ENCODE assay signal across 1 cellular context in the genomic region with DNA sequence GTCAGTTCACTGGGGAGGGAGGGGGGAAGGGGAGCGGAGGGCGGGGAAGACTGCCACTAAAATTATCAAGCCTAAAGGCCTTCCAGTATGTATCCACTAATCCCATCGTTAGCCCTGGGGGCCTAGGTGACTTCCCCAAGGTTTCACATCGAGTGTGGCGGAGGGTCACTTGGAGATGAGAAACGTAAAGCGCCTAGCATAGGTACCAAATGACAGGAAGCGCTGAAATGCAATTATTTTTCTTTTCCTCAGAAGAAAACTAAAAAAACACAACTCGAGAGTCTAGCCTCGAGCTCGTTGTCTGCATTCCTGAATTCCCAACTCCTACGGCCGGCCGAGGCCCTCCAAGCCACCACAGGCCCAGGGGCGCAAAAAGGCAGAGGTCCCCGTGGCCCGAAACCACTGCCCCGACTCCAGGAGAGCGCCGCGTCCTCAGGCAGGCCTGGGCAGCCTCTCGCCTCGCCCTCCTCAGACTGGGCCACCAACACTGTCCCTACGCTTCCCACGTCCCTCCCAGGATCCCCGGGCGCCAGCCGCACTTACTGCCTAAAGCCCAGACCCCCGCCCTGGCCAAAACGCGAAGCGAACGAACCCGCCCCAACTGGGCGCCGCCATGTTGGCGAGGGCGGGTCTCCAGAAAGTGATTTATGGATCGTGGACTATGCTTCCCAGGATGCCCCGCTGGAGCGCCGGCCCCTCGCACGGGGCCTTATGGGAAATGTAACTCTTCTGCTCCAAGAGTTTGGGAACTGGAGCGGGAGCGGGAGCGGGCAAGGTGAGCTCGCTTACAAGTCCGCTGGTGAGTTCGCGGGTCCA.
A peak's percentile ranks its signal among the peaks of the same experiment; 100 is the strongest.
TF ChIP-seq lines count a peak whose summit lies in the region.

A gene with protein sequence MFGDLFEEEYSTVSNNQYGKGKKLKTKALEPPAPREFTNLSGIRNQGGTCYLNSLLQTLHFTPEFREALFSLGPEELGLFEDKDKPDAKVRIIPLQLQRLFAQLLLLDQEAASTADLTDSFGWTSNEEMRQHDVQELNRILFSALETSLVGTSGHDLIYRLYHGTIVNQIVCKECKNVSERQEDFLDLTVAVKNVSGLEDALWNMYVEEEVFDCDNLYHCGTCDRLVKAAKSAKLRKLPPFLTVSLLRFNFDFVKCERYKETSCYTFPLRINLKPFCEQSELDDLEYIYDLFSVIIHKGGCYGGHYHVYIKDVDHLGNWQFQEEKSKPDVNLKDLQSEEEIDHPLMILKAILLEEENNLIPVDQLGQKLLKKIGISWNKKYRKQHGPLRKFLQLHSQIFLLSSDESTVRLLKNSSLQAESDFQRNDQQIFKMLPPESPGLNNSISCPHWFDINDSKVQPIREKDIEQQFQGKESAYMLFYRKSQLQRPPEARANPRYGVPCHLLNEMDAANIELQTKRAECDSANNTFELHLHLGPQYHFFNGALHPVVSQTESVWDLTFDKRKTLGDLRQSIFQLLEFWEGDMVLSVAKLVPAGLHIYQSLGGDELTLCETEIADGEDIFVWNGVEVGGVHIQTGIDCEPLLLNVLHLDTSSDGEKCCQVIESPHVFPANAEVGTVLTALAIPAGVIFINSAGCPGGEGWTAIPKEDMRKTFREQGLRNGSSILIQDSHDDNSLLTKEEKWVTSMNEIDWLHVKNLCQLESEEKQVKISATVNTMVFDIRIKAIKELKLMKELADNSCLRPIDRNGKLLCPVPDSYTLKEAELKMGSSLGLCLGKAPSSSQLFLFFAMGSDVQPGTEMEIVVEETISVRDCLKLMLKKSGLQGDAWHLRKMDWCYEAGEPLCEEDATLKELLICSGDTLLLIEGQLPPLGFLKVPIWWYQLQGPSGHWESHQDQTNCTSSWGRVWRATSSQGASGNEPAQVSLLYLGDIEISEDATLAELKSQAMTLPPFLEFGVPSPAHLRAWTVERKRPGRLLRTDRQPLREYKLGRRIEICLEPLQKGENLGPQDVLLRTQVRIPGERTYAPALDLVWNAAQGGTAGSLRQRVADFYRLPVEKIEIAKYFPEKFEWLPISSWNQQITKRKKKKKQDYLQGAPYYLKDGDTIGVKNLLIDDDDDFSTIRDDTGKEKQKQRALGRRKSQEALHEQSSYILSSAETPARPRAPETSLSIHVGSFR (minus strand): TSS at position 642 of the 816 bp plus-strand sequence. CDS start 1,228 bp downstream, outside the sequence.

TF ChIP-seq in HepG2, 621 proteins besides CTCF, POLR2A, EP300 and RAD21 (continued from another document and continues in another):
- TF ChIP-seq ZNF687 (CRISPR knock-in tag; IDR thresholded peaks at IDR 0.05) (peak; percentile 93), ZNF775 (CRISPR knock-in tag; IDR thresholded peaks at IDR 0.05; ENCODE audit: borderline replicate concordance) (no peak), AHR (CRISPR knock-in tag; IDR thresholded peaks at IDR 0.05) (no peak; the same call in none of the 2 replicates), ZNF598 (CRISPR knock-in tag; IDR thresholded peaks at IDR 0.05; ENCODE audit: borderline replicate concordance) (peak; percentile 96), SP1 (IDR thresholded peaks at IDR 0.05) (no peak), SP1 (CRISPR knock-in tag; IDR thresholded peaks at IDR 0.05) (peak; percentile 62), HMGA1 (CRISPR knock-in tag; conservative IDR thresholded peaks at IDR 0.05) (no peak), MYC (CRISPR knock-in tag; IDR thresholded peaks at IDR 0.05; ENCODE audit: borderline replicate concordance) (peak; percentile 80), CEBPB (IDR thresholded peaks at IDR 0.05; ENCODE audit: borderline replicate concordance, low read depth, low read length) (no peak), TOPORS (CRISPR knock-in tag; IDR thresholded peaks at IDR 0.05) (0 out of 2 replicates have a peak, but pooled peaks have one; percentile 47), TGIF2 (CRISPR knock-in tag; IDR thresholded peaks at IDR 0.05) (peak; percentile 64; the same call in 1 of the 2 replicates), ZNF468 (CRISPR knock-in tag; IDR thresholded peaks at IDR 0.05) (0 out of 2 replicates have a peak, but pooled peaks have one; percentile 85), ZNF720 (CRISPR knock-in tag; IDR thresholded peaks at IDR 0.05) (peak; percentile 23; the same call in 1 of the 2 replicates), NFRKB (IDR thresholded peaks at IDR 0.05) (no peak), HNF4G (IDR thresholded peaks at IDR 0.05; ENCODE audit: borderline replicate concordance, low read depth, low read length) (peak; percentile 34; the same call in 1 of the 2 replicates), HNF4G (CRISPR knock-in tag; IDR thresholded peaks at IDR 0.05; ENCODE audit: borderline replicate concordance, low read depth) (peak; percentile 66; the same call in 1 of the 2 replicates), ZNF44 (CRISPR knock-in tag; IDR thresholded peaks at IDR 0.05) (peak; percentile 99; the same call in 1 of the 2 replicates), GTF3A (CRISPR knock-in tag; conservative IDR thresholded peaks at IDR 0.05) (no peak), SRF (IDR thresholded peaks at IDR 0.05; ENCODE audit: low read depth, low read length) (peak; percentile 38; the same call in 1 of the 2 replicates), SAFB2 (CRISPR knock-in tag; IDR thresholded peaks at IDR 0.05; ENCODE audit: borderline replicate concordance, low read depth) (peak; percentile 65; the same call in 1 of the 2 replicates), ZNF737 (CRISPR knock-in tag; IDR thresholded peaks at IDR 0.05; ENCODE audit: borderline replicate concordance) (peak; percentile 99), ZNF530 (CRISPR knock-in tag; IDR thresholded peaks at IDR 0.05; ENCODE audit: low read depth) (0 out of 2 replicates have a peak, but pooled peaks have one; percentile 51), ZNF12 (CRISPR knock-in tag; IDR thresholded peaks at IDR 0.05) (peak; percentile 36; the same call in 1 of the 2 replicates), PBX3 (CRISPR knock-in tag; IDR thresholded peaks at IDR 0.05; ENCODE audit: borderline replicate concordance) (peak; percentile 84; the same call in 1 of the 2 replicates), ZNF781 (CRISPR knock-in tag; IDR thresholded peaks at IDR 0.05; ENCODE audit: borderline replicate concordance, not compliant biosample characterization) (peak; percentile 90), ATF4 (CRISPR knock-in tag; IDR thresholded peaks at IDR 0.05) (peak in 1 of 2 experiments; percentile 65; a peak in 1 of 4 replicates), U2AF1 (optimal IDR thresholded peaks at IDR 0.05; ENCODE audit: low read depth, low read length) (no peak), HOXA3 (CRISPR knock-in tag; IDR thresholded peaks at IDR 0.05) (peak; percentile 93), NAIF1 (CRISPR knock-in tag; IDR thresholded peaks at IDR 0.05; ENCODE audit: borderline replicate concordance) (peak; percentile 63; the same call in 1 of the 2 replicates), FOXA3 (CRISPR knock-in tag; IDR thresholded peaks at IDR 0.05) (peak; percentile 26; the same call in 1 of the 2 replicates), ZNF552 (CRISPR knock-in tag; IDR thresholded peaks at IDR 0.05; ENCODE audit: borderline replicate concordance) (no peak), ZNF350 (CRISPR knock-in tag; IDR thresholded peaks at IDR 0.05; ENCODE audit: borderline replicate concordance, low read depth) (peak; percentile 98), ZFY (CRISPR knock-in tag; IDR thresholded peaks at IDR 0.05) (peak; percentile 100), ZNF432 (CRISPR knock-in tag; IDR thresholded peaks at IDR 0.05; ENCODE audit: borderline replicate concordance) (no peak)
- TF ChIP-seq, protein P1, sequence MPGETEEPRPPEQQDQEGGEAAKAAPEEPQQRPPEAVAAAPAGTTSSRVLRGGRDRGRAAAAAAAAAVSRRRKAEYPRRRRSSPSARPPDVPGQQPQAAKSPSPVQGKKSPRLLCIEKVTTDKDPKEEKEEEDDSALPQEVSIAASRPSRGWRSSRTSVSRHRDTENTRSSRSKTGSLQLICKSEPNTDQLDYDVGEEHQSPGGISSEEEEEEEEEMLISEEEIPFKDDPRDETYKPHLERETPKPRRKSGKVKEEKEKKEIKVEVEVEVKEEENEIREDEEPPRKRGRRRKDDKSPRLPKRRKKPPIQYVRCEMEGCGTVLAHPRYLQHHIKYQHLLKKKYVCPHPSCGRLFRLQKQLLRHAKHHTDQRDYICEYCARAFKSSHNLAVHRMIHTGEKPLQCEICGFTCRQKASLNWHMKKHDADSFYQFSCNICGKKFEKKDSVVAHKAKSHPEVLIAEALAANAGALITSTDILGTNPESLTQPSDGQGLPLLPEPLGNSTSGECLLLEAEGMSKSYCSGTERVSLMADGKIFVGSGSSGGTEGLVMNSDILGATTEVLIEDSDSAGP (CRISPR knock-in tag; IDR thresholded peaks at IDR 0.05; ENCODE audit: borderline replicate concordance), result peak; percentile 89; the same call in 1 of the 2 replicates
- TF ChIP-seq, protein P2, sequence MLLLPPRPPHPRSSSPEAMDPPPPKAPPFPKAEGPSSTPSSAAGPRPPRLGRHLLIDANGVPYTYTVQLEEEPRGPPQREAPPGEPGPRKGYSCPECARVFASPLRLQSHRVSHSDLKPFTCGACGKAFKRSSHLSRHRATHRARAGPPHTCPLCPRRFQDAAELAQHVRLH (CRISPR knock-in tag; IDR thresholded peaks at IDR 0.05; ENCODE audit: borderline replicate concordance, low read depth), result peak; percentile 90; the same call in 1 of the 2 replicates
- TF ChIP-seq, protein P3, sequence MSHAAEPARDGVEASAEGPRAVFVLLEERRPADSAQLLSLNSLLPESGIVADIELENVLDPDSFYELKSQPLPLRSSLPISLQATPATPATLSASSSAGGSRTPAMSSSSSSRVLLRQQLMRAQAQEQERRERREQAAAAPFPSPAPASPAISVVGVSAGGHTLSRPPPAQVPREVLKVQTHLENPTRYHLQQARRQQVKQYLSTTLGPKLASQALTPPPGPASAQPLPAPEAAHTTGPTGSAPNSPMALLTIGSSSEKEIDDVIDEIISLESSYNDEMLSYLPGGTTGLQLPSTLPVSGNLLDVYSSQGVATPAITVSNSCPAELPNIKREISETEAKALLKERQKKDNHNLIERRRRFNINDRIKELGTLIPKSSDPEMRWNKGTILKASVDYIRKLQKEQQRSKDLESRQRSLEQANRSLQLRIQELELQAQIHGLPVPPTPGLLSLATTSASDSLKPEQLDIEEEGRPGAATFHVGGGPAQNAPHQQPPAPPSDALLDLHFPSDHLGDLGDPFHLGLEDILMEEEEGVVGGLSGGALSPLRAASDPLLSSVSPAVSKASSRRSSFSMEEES (CRISPR knock-in tag; IDR thresholded peaks at IDR 0.05), result no peak; the same call in 1 of the 2 replicates
- TF ChIP-seq, protein P4, sequence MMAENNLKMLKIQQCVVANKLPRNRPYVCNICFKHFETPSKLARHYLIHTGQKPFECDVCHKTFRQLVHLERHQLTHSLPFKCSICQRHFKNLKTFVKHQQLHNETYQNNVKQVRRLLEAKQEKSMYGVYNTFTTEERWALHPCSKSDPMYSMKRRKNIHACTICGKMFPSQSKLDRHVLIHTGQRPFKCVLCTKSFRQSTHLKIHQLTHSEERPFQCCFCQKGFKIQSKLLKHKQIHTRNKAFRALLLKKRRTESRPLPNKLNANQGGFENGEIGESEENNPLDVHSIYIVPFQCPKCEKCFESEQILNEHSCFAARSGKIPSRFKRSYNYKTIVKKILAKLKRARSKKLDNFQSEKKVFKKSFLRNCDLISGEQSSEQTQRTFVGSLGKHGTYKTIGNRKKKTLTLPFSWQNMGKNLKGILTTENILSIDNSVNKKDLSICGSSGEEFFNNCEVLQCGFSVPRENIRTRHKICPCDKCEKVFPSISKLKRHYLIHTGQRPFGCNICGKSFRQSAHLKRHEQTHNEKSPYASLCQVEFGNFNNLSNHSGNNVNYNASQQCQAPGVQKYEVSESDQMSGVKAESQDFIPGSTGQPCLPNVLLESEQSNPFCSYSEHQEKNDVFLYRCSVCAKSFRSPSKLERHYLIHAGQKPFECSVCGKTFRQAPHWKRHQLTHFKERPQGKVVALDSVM (CRISPR knock-in tag; IDR thresholded peaks at IDR 0.05), result no peak
